In the genomic region with DNA sequence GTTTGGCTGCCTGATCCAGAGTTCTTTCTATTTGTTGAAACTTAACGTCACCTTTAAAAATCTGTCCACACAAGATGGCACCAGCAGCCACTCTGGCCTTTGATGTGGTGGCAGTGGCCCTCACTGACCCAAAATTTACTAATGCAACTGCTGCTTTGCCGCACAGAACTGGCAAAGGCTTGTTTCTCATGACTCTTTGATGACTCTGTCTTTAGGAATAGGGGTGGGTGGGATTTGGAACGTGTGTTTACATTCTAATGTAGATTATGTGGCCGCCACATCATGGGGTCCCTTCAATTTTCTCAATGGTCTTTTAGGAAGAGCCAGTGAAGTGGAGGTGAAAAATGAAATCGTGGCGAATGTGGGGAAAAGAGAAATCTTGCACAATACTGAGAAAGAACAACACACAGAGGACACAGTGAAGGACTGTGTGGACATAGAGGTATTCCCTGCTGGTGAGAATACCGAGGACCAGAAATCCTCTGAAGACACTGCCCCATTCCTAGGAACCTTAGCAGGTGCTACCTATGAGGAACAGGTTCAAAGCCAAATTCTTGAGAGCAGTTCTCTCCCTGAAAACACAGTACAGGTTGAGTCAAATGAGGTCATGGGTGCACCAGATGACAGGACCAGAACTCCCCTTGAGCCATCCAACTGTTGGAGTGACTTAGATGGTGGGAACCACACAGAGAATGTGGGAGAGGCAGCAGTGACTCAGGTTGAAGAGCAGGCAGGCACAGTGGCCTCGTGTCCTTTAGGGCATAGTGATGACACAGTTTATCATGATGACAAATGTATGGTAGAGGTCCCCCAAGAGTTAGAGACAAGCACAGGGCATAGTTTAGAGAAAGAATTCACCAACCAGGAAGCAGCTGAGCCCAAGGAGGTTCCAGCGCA, we compare ENCODE assay signal across 8 cellular contexts. TPM values are rescaled to one million over a fixed set of nuclear protein-coding genes. Genes with fewer than 3 reads are reported as not detected.
DNase-seq lines count a peak whose midpoint lies in the region; ATAC-seq and TF ChIP-seq lines count a peak whose summit lies in the region.
"Not testable (repeated sequence)": the region's sequence is repeated elsewhere in the genome, so short reads cannot be mapped to it uniquely, and the experiment has no call there.

No MANE protein-coding gene starts in this region.

- CTCF ChIA-PET in naive thymus-derived CD4-positive, alpha-beta T cell (lab: Charles Lee) = interaction anchor here (1.3 kb wide), 1 partner anchor 18 kb away, joined by 6 read pairs; no protein-coding TSS in a partner anchor

- TF ChIP-seq CTCF in astrocyte of the spinal cord (IDR thresholded peaks at IDR 0.05; ENCODE audit: low read depth, low read length); fibroblast of mammary gland (conservative IDR thresholded peaks at IDR 0.05; ENCODE audit: control insufficient read depth, insufficient read depth, low read depth, low read length): not testable (repeated sequence)

- POLR2A ChIA-PET in naive thymus-derived CD4-positive, alpha-beta T cell (lab: Charles Lee) = not testable (repeated sequence)

- not testable (repeated sequence) for H3K4me3 ChIP-seq in astrocyte of the spinal cord (ENCODE audit: low read depth, low read length); fibroblast of mammary gland (ENCODE audit: control insufficient read depth, low read depth, low read length); naive thymus-derived CD4-positive, alpha-beta T cell (ENCODE audit: low read length)

- DNase-seq in AG20443 (ENCODE audit: low spot score) (peak; percentile 26), GM04503 (ENCODE audit: low read depth) (peak; percentile 22), astrocyte of the spinal cord (ENCODE audit: low read depth, low spot score) (peak; percentile 48), fibroblast of mammary gland (ENCODE audit: low read depth) (peak; percentile 55)
- DNase-seq in naive thymus-derived CD4-positive, alpha-beta T cell = not testable (repeated sequence)

- not testable (repeated sequence) for H3K4me1 Mint-ChIP-seq in T-helper 1 cell treated with Interleukin-12 subunit alpha and Interleukin-12 subunit beta and Interleukin-4 antibody, amounts not matched to agents 30 μg/mL and 1 μg/mL, for 36 hours (ENCODE audit: low read depth); stimulated activated naive CD8-positive, alpha-beta T cell treated with anti-CD3 and anti-CD28 coated beads, Interleukin-15, Interleukin-2, amounts not matched to agents 100 ng/mL and 50 ng/mL, for 24 hours (ENCODE audit: low read depth)
- H3K4me1 Mint-ChIP-seq in activated T-helper 17 cell treated with anti-CD3 and anti-CD28 coated beads, Interleukin-2, amount 50 U/mL, for 72 hours = peaks cover 14% of the 10 kb centered on the region
- peaks cover 0 to 14% (median 4%) of the 10 kb centered on the region in 7 donors for H3K4me1 Mint-ChIP-seq in naive thymus-derived CD4-positive, alpha-beta T cell

- H3K36me3 ChIP-seq in naive thymus-derived CD4-positive, alpha-beta T cell (ENCODE audit: control insufficient read depth in 2 of 3, insufficient read depth in 3 of 3, low read length in 3 of 3) = peaks cover 4 to 61% (median 25%) of the 10 kb centered on the region in 3 experiments

- not testable (repeated sequence) for H3K4me1 ChIP-seq in naive thymus-derived CD4-positive, alpha-beta T cell (ENCODE audit: control insufficient read depth in 2 of 2, insufficient read depth in 2 of 2, low read length in 2 of 2)

- H3K9me3 ChIP-seq in naive thymus-derived CD4-positive, alpha-beta T cell (ENCODE audit: control insufficient read depth in 2 of 3, low read length in 3 of 3) = not testable (repeated sequence)

- H3K36me3 Mint-ChIP-seq in T-helper 1 cell treated with Interleukin-12 subunit alpha and Interleukin-12 subunit beta and Interleukin-4 antibody, amounts not matched to agents 30 μg/mL and 1 μg/mL, for 36 hours (ENCODE audit: low read depth) = peaks cover 44% of the 10 kb centered on the region
- H3K36me3 Mint-ChIP-seq in activated T-helper 17 cell treated with anti-CD3 and anti-CD28 coated beads, Interleukin-2, amount 50 U/mL, for 72 hours (ENCODE audit: low read depth) = peaks cover 98% of the 10 kb centered on the region
- peaks cover 14 to 63% (median 29%) of the 10 kb centered on the region in 5 donors for H3K36me3 Mint-ChIP-seq in naive thymus-derived CD4-positive, alpha-beta T cell
- peaks cover 83% of the 10 kb centered on the region for H3K36me3 Mint-ChIP-seq in stimulated activated naive CD8-positive, alpha-beta T cell treated with anti-CD3 and anti-CD28 coated beads, Interleukin-15, Interleukin-2, amounts not matched to agents 100 ng/mL and 50 ng/mL, for 24 hours (ENCODE audit: low read depth)

- not testable (repeated sequence) for H3K27ac ChIP-seq in naive thymus-derived CD4-positive, alpha-beta T cell (ENCODE audit: low read depth, low read length)

- H3K9me3 Mint-ChIP-seq in T-helper 1 cell treated with Interleukin-12 subunit alpha and Interleukin-12 subunit beta and Interleukin-4 antibody, amounts not matched to agents 30 μg/mL and 1 μg/mL, for 36 hours; activated T-helper 17 cell treated with anti-CD3 and anti-CD28 coated beads, Interleukin-2, amount 50 U/mL, for 72 hours; naive thymus-derived CD4-positive, alpha-beta T cell; stimulated activated naive CD8-positive, alpha-beta T cell treated with anti-CD3 and anti-CD28 coated beads, Interleukin-15, Interleukin-2, amounts not matched to agents 100 ng/mL and 50 ng/mL, for 24 hours: not testable (repeated sequence)

- H3K27me3 ChIP-seq in naive thymus-derived CD4-positive, alpha-beta T cell (ENCODE audit: control insufficient read depth in 2 of 2, insufficient read depth in 2 of 2, low read length in 2 of 2) = not testable (repeated sequence)

- H3K27ac Mint-ChIP-seq in T-helper 1 cell treated with Interleukin-12 subunit alpha and Interleukin-12 subunit beta and Interleukin-4 antibody, amounts not matched to agents 30 μg/mL and 1 μg/mL, for 36 hours = peak overlapping the region; percentile 2
- H3K27ac Mint-ChIP-seq in activated T-helper 17 cell treated with anti-CD3 and anti-CD28 coated beads, Interleukin-2, amount 50 U/mL, for 72 hours = peak overlapping the region; percentile 56
- peak overlapping the region in 5 of 9 donors; percentile 50 to 69 (median 55) for H3K27ac Mint-ChIP-seq in naive thymus-derived CD4-positive, alpha-beta T cell
- peak overlapping the region; percentile 32 for H3K27ac Mint-ChIP-seq in stimulated activated naive CD8-positive, alpha-beta T cell treated with anti-CD3 and anti-CD28 coated beads, Interleukin-15, Interleukin-2, amounts not matched to agents 100 ng/mL and 50 ng/mL, for 24 hours

- intact Hi-C loops in naive thymus-derived CD4-positive, alpha-beta T cell (cut with micrococcal nuclease) = not testable (repeated sequence)

- not testable (repeated sequence) for H3K27me3 Mint-ChIP-seq in T-helper 1 cell treated with Interleukin-12 subunit alpha and Interleukin-12 subunit beta and Interleukin-4 antibody, amounts not matched to agents 30 μg/mL and 1 μg/mL, for 36 hours (ENCODE audit: low read depth); activated T-helper 17 cell treated with anti-CD3 and anti-CD28 coated beads, Interleukin-2, amount 50 U/mL, for 72 hours; naive thymus-derived CD4-positive, alpha-beta T cell; stimulated activated naive CD8-positive, alpha-beta T cell treated with anti-CD3 and anti-CD28 coated beads, Interleukin-15, Interleukin-2, amounts not matched to agents 100 ng/mL and 50 ng/mL, for 24 hours

- H3K4me3 Mint-ChIP-seq in T-helper 1 cell treated with Interleukin-12 subunit alpha and Interleukin-12 subunit beta and Interleukin-4 antibody, amounts not matched to agents 30 μg/mL and 1 μg/mL, for 36 hours; activated T-helper 17 cell treated with anti-CD3 and anti-CD28 coated beads, Interleukin-2, amount 50 U/mL, for 72 hours; naive thymus-derived CD4-positive, alpha-beta T cell; stimulated activated naive CD8-positive, alpha-beta T cell treated with anti-CD3 and anti-CD28 coated beads, Interleukin-15, Interleukin-2, amounts not matched to agents 100 ng/mL and 50 ng/mL, for 24 hours: not testable (repeated sequence)

- peak; percentile 92 for ATAC-seq in activated T-helper 17 cell treated with anti-CD3 and anti-CD28 coated beads, Interleukin-2, amount 50 U/mL, for 72 hours (replicated peaks)
- not testable (repeated sequence) for ATAC-seq in naive thymus-derived CD4-positive, alpha-beta T cell

- in situ Hi-C loops in astrocyte of the spinal cord (cut with HindIII; ENCODE audit: low sequenced_read_pairs) = not testable (repeated sequence)

RNA-seq across cellular contexts. Expression of a gene that starts 36.0 kb away (rescaled TPM):
- 1 to 10 TPM; 2.1 to 3.9 TPM for total RNA-seq in activated T-helper 17 cell treated with anti-CD3 and anti-CD28 coated beads, Interleukin-2, amount 50 U/mL, for 72 hours
- 1 to 10 TPM in 3 of 5 experiments, under 1 TPM in 2; 0.60 to 3.1 (median 1.0) TPM for total RNA-seq in naive thymus-derived CD4-positive, alpha-beta T cell
- under 1 TPM in 1 of 2 donors, not detected in 1; 0.06 TPM for polyA plus RNA-seq in naive thymus-derived CD4-positive, alpha-beta T cell

Comparison
In these comparisons a context has a peak if more than half of its experiments do, and no peak if none do; other contexts are left out.
1. H3K27ac Mint-ChIP-seq: peak in every context shown above with its lines; median percentile 56 in activated T-helper 17 cell treated with anti-CD3 and anti-CD28 coated beads, Interleukin-2, amount 50 U/mL, for 72 hours; 55 in naive thymus-derived CD4-positive, alpha-beta T cell; 32 in stimulated activated naive CD8-positive, alpha-beta T cell treated with anti-CD3 and anti-CD28 coated beads, Interleukin-15, Interleukin-2, amounts not matched to agents 100 ng/mL and 50 ng/mL, for 24 hours; 2 in T-helper 1 cell treated with Interleukin-12 subunit alpha and Interleukin-12 subunit beta and Interleukin-4 antibody, amounts not matched to agents 30 μg/mL and 1 μg/mL, for 36 hours.